ENCODE assay signal across 1 cellular context in the genomic region with DNA sequence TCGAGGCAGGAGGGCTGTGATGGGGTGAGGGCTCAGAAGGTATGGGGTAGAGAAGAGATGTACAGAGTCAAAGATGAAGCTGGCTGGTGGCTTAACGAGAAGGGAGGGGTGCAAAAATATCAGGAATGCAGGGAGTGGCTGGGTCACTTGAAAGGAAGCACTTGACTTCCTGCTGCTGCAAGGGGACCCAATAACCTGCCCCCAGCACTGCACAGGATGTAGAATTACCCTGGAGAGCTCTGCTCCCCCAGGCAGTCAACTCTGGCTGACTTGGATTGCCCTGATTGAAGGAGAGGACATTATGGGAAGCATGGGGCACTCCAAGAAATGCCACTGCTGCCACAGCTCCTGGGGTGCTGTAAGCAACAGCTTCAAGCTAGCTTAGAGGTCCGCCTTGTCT.
TF ChIP-seq lines count a peak whose summit lies in the region.

No MANE protein-coding gene starts in this region.

TF ChIP-seq in K562, 482 proteins besides CTCF, POLR2A, EP300 and RAD21:
- TF ChIP-seq DNMT1 (IDR thresholded peaks at IDR 0.05) = no peak
- no peak for TF ChIP-seq CBX1 (IDR thresholded peaks at IDR 0.05; ENCODE audit: low read depth)
- TF ChIP-seq SREBF1 (IDR thresholded peaks at IDR 0.05; ENCODE audit: borderline replicate concordance, low read depth, low read length) = no peak
- no peak for TF ChIP-seq SMARCA5 (IDR thresholded peaks at IDR 0.05)
